Comparison of ENCODE assay signal across 11 cellular contexts in the genomic region with DNA sequence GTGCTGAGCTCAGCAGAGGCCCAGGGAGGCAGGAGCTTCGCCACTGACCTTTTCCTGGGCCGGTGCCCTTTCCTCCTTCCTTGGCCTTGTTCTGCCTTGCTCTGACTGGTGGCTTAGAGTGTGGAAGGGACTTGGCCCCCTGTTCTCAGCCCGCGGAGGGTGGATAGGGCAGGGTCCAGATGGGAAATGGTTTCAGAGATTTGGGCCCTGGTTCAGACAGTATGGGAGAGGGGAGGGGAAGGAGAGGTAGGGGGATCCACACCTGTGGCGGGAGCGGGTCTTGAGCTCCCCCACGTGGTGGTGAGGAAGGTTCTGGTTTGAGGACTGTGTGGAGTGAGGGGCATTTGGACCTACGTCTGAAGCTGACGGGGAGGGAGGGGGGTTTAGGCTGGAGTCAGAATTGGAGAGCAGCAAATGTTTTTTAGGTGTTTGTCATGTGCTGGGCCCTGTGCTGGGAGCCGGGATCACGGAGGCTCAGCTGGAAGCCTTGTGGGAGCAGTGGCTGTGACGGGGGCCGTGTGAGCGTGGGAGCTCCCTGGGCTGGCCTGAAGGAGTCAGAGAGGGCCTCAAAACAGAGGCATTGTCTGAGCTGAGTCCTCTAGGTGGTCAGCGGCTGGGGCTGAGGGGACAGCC. TPM values are rescaled to one million over a fixed set of nuclear protein-coding genes. Genes with fewer than 3 reads are reported as not detected.
DNase-seq lines count a peak whose midpoint lies in the region; ATAC-seq, FAIRE-seq and TF ChIP-seq lines count a peak whose summit lies in the region.
"Had no signal": no experiment of that assay in that cellular context is flagged by ENCODE, and none has a peak within 500 bp of the region (broad histone marks: within the 10 kb centered on the region; RNA-seq: fewer than 3 reads in every experiment).

No MANE protein-coding gene starts in this region.

- H3K27me3 ChIP-seq in SK-N-SH (ENCODE audit: insufficient read depth) (no peaks in the 10 kb centered on the region), astrocyte (ENCODE audit: insufficient read depth, low read length) (no peaks in the 10 kb centered on the region), small intestine (ENCODE audit: control insufficient read depth in 2 of 2, insufficient read depth in 2 of 2, low read length in 2 of 2) (no peaks in the 10 kb centered on the region)
- H3K27me3 ChIP-seq: neutrophil had no signal

- no peak for FAIRE-seq in astrocyte (lab: Jason Lieb, UNC)
- FAIRE-seq in small intestine (lab: Jason Lieb, UNC): no peak

- H3K36me3 Mint-ChIP-seq in astrocyte (ENCODE audit: low read depth, unreplicated experiment) (peaks cover 8% of the 10 kb centered on the region), type B pancreatic cell (peaks cover 7% of the 10 kb centered on the region)

- POLR2A ChIA-PET in SK-N-SH (lab: Yijun Ruan, JAX): no interaction called here
- POLR2A ChIA-PET in HEK293T (lab: Yijun Ruan, JAX): interaction anchor here (1.0 to 1.2 kb wide), 2 partner anchors 79 to 174 kb away, joined by 5 to 6 read pairs; partner anchors contain the start of gene SCO2

- H3K27ac ChIP-seq in SK-N-SH (ENCODE audit: low read depth in 2 of 2, low read length in 1 of 2) (no peak overlapping the region), astrocyte (ENCODE audit: low read depth, low read length) (no peak overlapping the region), small intestine (ENCODE audit: low read depth in 1 of 2, low read length in 1 of 2) (no peak overlapping the region)
- H3K27ac ChIP-seq: neutrophil, tibial artery had no signal

- H3K4me2 ChIP-seq in SK-N-SH (no peak overlapping the region), astrocyte (ENCODE audit: low read length) (no peak overlapping the region)

- DNase-seq in SK-N-SH (no peak), astrocyte (ENCODE audit: low read depth) (no peak), iPS-NIHi7 (ENCODE audit: extremely low spot score) (peak; percentile 79), type B pancreatic cell (ENCODE audit: extremely low spot score, unreplicated experiment) (no peak), HEK293T (ENCODE audit: extremely low spot score) (no peak), small intestine (no peak)
- DNase-seq: tibial artery had no signal

- CTCF ChIA-PET in SK-N-SH (lab: Yijun Ruan, JAX) (interaction anchor here (0.7 to 1.1 kb wide), 3 partner anchors 22 to 76 kb away, joined by 3 to 4 read pairs (median 3); partner anchors contain the start of gene ARSA), HEK293T (lab: Yijun Ruan, JAX) (interaction anchor here (0.7 to 1.4 kb wide), 3 partner anchors 56 to 125 kb away, joined by 3 to 6 read pairs (median 4); no protein-coding TSS in a partner anchor)

- H3K4me3 Mint-ChIP-seq in astrocyte (ENCODE audit: unreplicated experiment) (peak overlapping the region; percentile 50), type B pancreatic cell (peak overlapping the region; percentile 51)

- peak; percentile 29; the same call in 1 of the 2 replicates for TF ChIP-seq RAD21 in SK-N-SH (IDR thresholded peaks at IDR 0.05; ENCODE audit: low read length)

- H3K4me1 ChIP-seq in SK-N-SH (ENCODE audit: control insufficient read depth in 1 of 2, insufficient read depth in 2 of 2, low read depth in 1 of 2, low read length in 1 of 2) (peaks cover 0 to 11% of the 10 kb centered on the region in 2 experiments; a peak in 1 of 4 replicates), astrocyte (ENCODE audit: insufficient read depth, low read length) (peaks cover 12% of the 10 kb centered on the region), small intestine (ENCODE audit: control insufficient read depth in 2 of 2, insufficient read depth in 1 of 2, low read depth in 1 of 2, low read length in 1 of 2) (no peaks in the 10 kb centered on the region)

- H3K36me3 ChIP-seq in SK-N-SH (replicated peaks in 1 of 2; ENCODE audit: control insufficient read depth in 1 of 2, insufficient read depth in 2 of 2, low read length in 1 of 2) (no peaks in the 10 kb centered on the region), astrocyte (ENCODE audit: insufficient read depth, low read length) (no peaks in the 10 kb centered on the region), small intestine (ENCODE audit: control insufficient read depth in 2 of 2, insufficient read depth in 2 of 2, low read length in 2 of 2) (no peaks in the 10 kb centered on the region)
- H3K36me3 ChIP-seq: neutrophil, tibial artery had no signal

- H3F3A ChIP-seq in SK-N-SH (replicated peaks; ENCODE audit: insufficient read depth): no peaks in the 10 kb centered on the region

- TF ChIP-seq CTCF in SK-N-SH (IDR thresholded peaks at IDR 0.05) (peak; percentile 21), astrocyte (IDR thresholded peaks at IDR 0.05; ENCODE audit: insufficient read depth, low read depth, low read length) (peak; percentile 3), type B pancreatic cell (conservative IDR thresholded peaks at IDR 0.05) (peak; percentile 36)

- no peak for TF ChIP-seq EP300 in SK-N-SH (IDR thresholded peaks at IDR 0.05; ENCODE audit: borderline replicate concordance in 1 of 2, low read depth in 1 of 2, low read length in 1 of 2)

- H2AFZ ChIP-seq in SK-N-SH (ENCODE audit: low read depth): no peak overlapping the region
- no peak overlapping the region for H2AFZ ChIP-seq in astrocyte (ENCODE audit: low read depth, low read length)

- WGBS in SK-N-SH (ENCODE audit: low lambda C conversion rate): 93% methylated on average over 12 of the region's 15 CpGs
- 47 to 66% (median 54%) methylated on average over 14 to 15 of the region's 15 CpGs for WGBS in small intestine, 3 donors

- no peak overlapping the region for H3K9ac ChIP-seq in SK-N-SH
- H3K9ac ChIP-seq in astrocyte (ENCODE audit: low read length): no peak overlapping the region

- no peaks in the 10 kb centered on the region for H3K9me2 ChIP-seq in SK-N-SH

- H3K9me3 Mint-ChIP-seq in astrocyte (ENCODE audit: unreplicated experiment) (no peaks in the 10 kb centered on the region), type B pancreatic cell (no peaks in the 10 kb centered on the region)

- ATAC-seq in SK-N-SH treated with all-trans-retinoic acid at 6 μM for 48 hours (no peak), HG03354 (IDR thresholded peaks at IDR 0.05; ENCODE audit: poor library complexity, severe bottlenecking, unreplicated experiment) (no peak)

- H3K27ac Mint-ChIP-seq in astrocyte (ENCODE audit: unreplicated experiment) (no peak overlapping the region), type B pancreatic cell (no peak overlapping the region)

- H3K27me3 Mint-ChIP-seq in astrocyte (ENCODE audit: low read depth, unreplicated experiment): peaks cover 14% of the 10 kb centered on the region
- H3K27me3 Mint-ChIP-seq in type B pancreatic cell: peaks cover 3% of the 10 kb centered on the region

- H3K79me2 ChIP-seq in SK-N-SH (ENCODE audit: insufficient read depth): no peaks in the 10 kb centered on the region
- no peaks in the 10 kb centered on the region for H3K79me2 ChIP-seq in astrocyte (ENCODE audit: insufficient read depth, low read length)

- H3K4me3 ChIP-seq in SK-N-SH (ENCODE audit: low read depth in 2 of 2, low read length in 1 of 2) (no peak overlapping the region), astrocyte (ENCODE audit: insufficient read depth, low read depth, low read length) (no peak overlapping the region), small intestine (ENCODE audit: low read depth in 1 of 2, low read length in 2 of 2) (no peak overlapping the region)
- H3K4me3 ChIP-seq: tibial artery had no signal

- H3K9me3 ChIP-seq in SK-N-SH (no peaks in the 10 kb centered on the region), astrocyte (ENCODE audit: insufficient read depth, low read depth, low read length) (no peaks in the 10 kb centered on the region), small intestine (ENCODE audit: control insufficient read depth, low read depth) (no peaks in the 10 kb centered on the region)
- H3K9me3 ChIP-seq: neutrophil, tibial artery had no signal

- H3K4me1 Mint-ChIP-seq in astrocyte (ENCODE audit: low read depth, unreplicated experiment) (peaks cover 17% of the 10 kb centered on the region), type B pancreatic cell (ENCODE audit: unreplicated experiment) (peaks cover 15% of the 10 kb centered on the region)

- H4K20me1 ChIP-seq in SK-N-SH (ENCODE audit: insufficient read depth) (no peaks in the 10 kb centered on the region), astrocyte (ENCODE audit: insufficient read depth, low read length) (peaks cover 23% of the 10 kb centered on the region)

TF ChIP-seq in SK-N-SH, 30 proteins besides CTCF, POLR2A, EP300 and RAD21:
- TF ChIP-seq EZH2phosphoT487 (IDR thresholded peaks at IDR 0.05; ENCODE audit: borderline replicate concordance, low read depth): no peak

TF ChIP-seq in SK-N-SH treated with all-trans-retinoic acid at 6 μM for 48 hours, 23 proteins besides CTCF, POLR2A, EP300 and RAD21 (continues in another document):
- TF ChIP-seq RARB (CRISPR knock-in tag; IDR thresholded peaks at IDR 0.05) (no peak), ZFP30 (CRISPR knock-in tag; IDR thresholded peaks at IDR 0.05) (no peak)

TF ChIP-seq in HEK293T, 16 proteins besides CTCF, POLR2A, EP300 and RAD21 (continues in another document):
- TF ChIP-seq PKNOX1 (IDR thresholded peaks at IDR 0.05) (no peak), HDGF (IDR thresholded peaks at IDR 0.05; ENCODE audit: borderline replicate concordance) (no peak), ARNT (IDR thresholded peaks at IDR 0.05) (no peak), LEF1 (IDR thresholded peaks at IDR 0.05; ENCODE audit: borderline replicate concordance) (no peak), NFRKB (IDR thresholded peaks at IDR 0.05) (no peak), L3MBTL2 (conservative IDR thresholded peaks at IDR 0.05) (no peak), ELF4 (IDR thresholded peaks at IDR 0.05) (no peak)

RNA-seq across cellular contexts. Expression of gene SHANK3, which starts 27.2 kb away (rescaled TPM):
- 0.88 and 1.5 TPM in 2 replicates for polyA plus RNA-seq in SK-N-SH (2012; rRNA removed)
- 0.62 and 1.1 TPM in 2 replicates for polyA plus RNA-seq in SK-N-SH (2012; cell fraction: cytosol; rRNA removed)
- 4.6 and 4.7 TPM in 2 replicates for polyA plus RNA-seq in SK-N-SH (2012; cell fraction: nucleus; rRNA removed)
- total RNA-seq in astrocyte: 10.1 and 10.6 TPM in 2 replicates
- total RNA-seq in type B pancreatic cell (ENCODE audit: low replicate concordance): 6.8 and 13.1 TPM in 2 replicates
- polyA plus RNA-seq in small intestine: 10 to 100 TPM in 1 of 3 donors, under 1 TPM in 2; 0.27 to 10.0 (median 0.45) TPM

RNA-seq across cellular contexts. Expression of gene ACR, which starts 38.1 kb away (rescaled TPM):
- polyA plus RNA-seq in SK-N-SH (2012; rRNA removed) (0.08 and 0.15 TPM in 2 replicates), small intestine (under 1 TPM in 1 of 3 donors, not detected in 2; 0.25 TPM)
- 0.07 TPM in 1 of 2 replicates, not detected in the other for polyA plus RNA-seq in SK-N-SH (2012; cell fraction: cytosol; rRNA removed)
- polyA plus RNA-seq in SK-N-SH (2012; cell fraction: nucleus; rRNA removed): 0.41 and 0.42 TPM in 2 replicates
- total RNA-seq in astrocyte (not detected in 2 replicates), type B pancreatic cell (ENCODE audit: low replicate concordance) (0.19 and 0.22 TPM in 2 replicates)
- total RNA-seq: MCF 10A had no signal
